19 cellular contexts compared by ENCODE assay signal in genomic region chr19:33325920-33326319, GRCh38. TPM values are rescaled to one million over a fixed set of nuclear protein-coding genes. Genes with fewer than 3 reads are reported as not detected.
DNase-seq lines count a peak whose midpoint lies in the region; ATAC-seq and TF ChIP-seq lines count a peak whose summit lies in the region.
"Had no signal": no experiment of that assay in that cellular context is flagged by ENCODE, and none has a peak within 500 bp of the region (broad histone marks: within the 10 kb centered on the region; RNA-seq: fewer than 3 reads in every experiment).

No MANE protein-coding gene starts in this region.

- DNase-seq in G401 (ENCODE audit: low spot score): peak; percentile 92
- no peak for DNase-seq in RWPE1 (ENCODE audit: low spot score)
- DNase-seq in head of caudate nucleus: peak in 22 of 42 donors; percentile 10 to 75 (median 49)
- peak; percentile 72 to 87 for DNase-seq in psoas muscle
- no peak for DNase-seq in activated naive CD4-positive, alpha-beta T cell treated with anti-CD3 and anti-CD28 coated beads, Interleukin-2, amount 50 U/mL, for 72 hours (ENCODE audit: low spot score in 2 of 2)
- DNase-seq in NCI-H2227 (lab: John Stamatoyannopoulos, UW; ENCODE audit: unreplicated experiment): no peak
- DNase-seq: activated CD4-positive, alpha-beta T cell treated with anti-CD3 and anti-CD28 coated beads, Interleukin-2, amount 10 ng/mL, durations not matched to agents 7 days and 5 days; activated T-cell treated with anti-CD3 and anti-CD28 coated beads, Interleukin-2, amount 50 U/mL, for 24 hours; dermis blood vessel endothelial cell; DMS79; NCI-H187 treated with DMSO at 0.1 percent for 48 hours; stimulated activated CD4-positive, alpha-beta T cell treated with anti-CD3 and anti-CD28 coated beads, Interleukin-12 subunit alpha, Interleukin-12 subunit beta, amount 100 ng/mL, for 4 hours had no signal

- CTCF ChIA-PET in RWPE1 (lab: Yijun Ruan, JAX): no interaction called here

- no peaks in the 10 kb centered on the region for H3K36me3 Mint-ChIP-seq in activated naive CD4-positive, alpha-beta T cell treated with anti-CD3 and anti-CD28 coated beads, Interleukin-2, amount 50 U/mL, for 72 hours

- in situ Hi-C loops in G401 (cut with HindIII; ENCODE audit: low sequenced_read_pairs): no loop called here

- H3K27ac Mint-ChIP-seq in activated naive CD4-positive, alpha-beta T cell treated with anti-CD3 and anti-CD28 coated beads, Interleukin-2, amount 50 U/mL, for 72 hours: no peak overlapping the region
- H3K27ac Mint-ChIP-seq: activated CD4-positive, alpha-beta T cell treated with anti-CD3 and anti-CD28 coated beads, Interleukin-2, amount 10 ng/mL, durations not matched to agents 7 days and 5 days; activated T-cell treated with anti-CD3 and anti-CD28 coated beads, Interleukin-2, amount 50 U/mL, for 24 hours; B cell had no signal

- H3K36me3 ChIP-seq in psoas muscle (ENCODE audit: insufficient read depth in 1 of 2, low read depth in 1 of 2): no peaks in the 10 kb centered on the region
- H3K36me3 ChIP-seq: esophagus muscularis mucosa, HAP-1, neutrophil had no signal

- H3K9me3 ChIP-seq in psoas muscle: peaks cover 6% of the 10 kb centered on the region
- H3K9me3 ChIP-seq: neutrophil had no signal

- peaks cover 0 to 5% (median 0%) of the 10 kb centered on the region in 3 donors for H3K27me3 ChIP-seq in psoas muscle (ENCODE audit: insufficient read depth in 3 of 3, low read length in 2 of 3)
- H3K27me3 ChIP-seq: neutrophil had no signal

- H3K27ac ChIP-seq in RWPE1 (peak overlapping the region; percentile 43), psoas muscle (peak overlapping the region; percentile 75)
- H3K27ac ChIP-seq: esophagus muscularis mucosa, KMS-11, neutrophil had no signal

- no peaks in the 10 kb centered on the region for H3K9me3 Mint-ChIP-seq in activated naive CD4-positive, alpha-beta T cell treated with anti-CD3 and anti-CD28 coated beads, Interleukin-2, amount 50 U/mL, for 72 hours
- H3K9me3 Mint-ChIP-seq: activated CD4-positive, alpha-beta T cell treated with anti-CD3 and anti-CD28 coated beads, Interleukin-2, amount 10 ng/mL, durations not matched to agents 7 days and 5 days; activated T-cell treated with anti-CD3 and anti-CD28 coated beads, Interleukin-2, amount 50 U/mL, for 24 hours had no signal

- POLR2A ChIA-PET in RWPE1 (lab: Yijun Ruan, JAX; ENCODE audit: low non-redundant PET): no interaction called here

- peaks cover 5% of the 10 kb centered on the region for H3K4me1 ChIP-seq in psoas muscle
- H3K4me1 ChIP-seq: esophagus muscularis mucosa, HAP-1 had no signal

- peak; percentile 90 to 97 (median 94) for ATAC-seq in psoas muscle
- ATAC-seq in HG03457 (IDR thresholded peaks at IDR 0.05; ENCODE audit: unreplicated experiment): no peak
- ATAC-seq in GM19397 (IDR thresholded peaks at IDR 0.05; ENCODE audit: unreplicated experiment): no peak
- ATAC-seq in activated naive CD4-positive, alpha-beta T cell treated with anti-CD3 and anti-CD28 coated beads, Interleukin-2, amount 50 U/mL, for 72 hours: no peak

- TF ChIP-seq CTCF in RWPE1 (conservative IDR thresholded peaks at IDR 0.05; ENCODE audit: low read depth): no peak
- TF ChIP-seq CTCF in psoas muscle (IDR thresholded peaks at IDR 0.05): no peak

- intact Hi-C loops in head of caudate nucleus (cut with DNase I) (no loop called here), psoas muscle (cut with DNase I) (loop anchor here in 1 of 2 donors (5.0 kb wide), 1 partner anchor 41 kb away; no protein-coding TSS in a partner anchor)

- 18 to 24% (median 20%) methylated on average over 5 of the region's 5 CpGs for WGBS in psoas muscle, 3 donors

- no peak overlapping the region for H3K4me3 ChIP-seq in psoas muscle
- H3K4me3 ChIP-seq: esophagus muscularis mucosa, HAP-1 had no signal

RNA-seq across cellular contexts. Expression of gene CEBPA, which starts 23.6 kb away (rescaled TPM):
- 9.8 and 10.9 TPM in 2 replicates for total RNA-seq in G401 (2014; rRNA removed; shearing (Covaris generic))
- total RNA-seq in psoas muscle: 10 to 100 TPM in 2 of 4 donors, 1 to 10 TPM in 2; 7.7 to 50.7 (median 11.5) TPM
- 10 to 100 TPM in 1 of 3 donors, 1 to 10 TPM in 2; 5.8 to 27.6 (median 6.8) TPM for polyA plus RNA-seq in psoas muscle
- under 1 TPM in 1 of 2 donors, not detected in 1; 0.49 TPM for total RNA-seq in activated naive CD4-positive, alpha-beta T cell treated with anti-CD3 and anti-CD28 coated beads, Interleukin-2, amount 50 U/mL, for 72 hours

RNA-seq across cellular contexts. Expression of gene CEBPG, which starts 47.6 kb away (rescaled TPM):
- total RNA-seq in G401 (2014; rRNA removed; shearing (Covaris generic)): 8.2 and 22.1 TPM in 2 replicates
- 10 to 100 TPM; 29.9 to 54.5 (median 49.5) TPM for total RNA-seq in psoas muscle
- polyA plus RNA-seq in psoas muscle: 10 to 100 TPM; 47.0 to 95.7 (median 60.3) TPM
- total RNA-seq in activated naive CD4-positive, alpha-beta T cell treated with anti-CD3 and anti-CD28 coated beads, Interleukin-2, amount 50 U/mL, for 72 hours: 10 to 100 TPM; 20.3 to 28.8 TPM

Comparison
In these comparisons a context has a peak if more than half of its experiments do, and no peak if none do; other contexts are left out.
1. DNase-seq: peak in G401 (single experiment), head of caudate nucleus (22 of 42) and psoas muscle (2 of 2); none in RWPE1 (single experiment), activated naive CD4-positive, alpha-beta T cell treated with anti-CD3 and anti-CD28 coated beads, Interleukin-2, amount 50 U/mL, for 72 hours (0 of 2) and NCI-H2227 (single experiment).
2. ATAC-seq: peak in psoas muscle (4 of 4); none in HG03457 (single experiment), GM19397 (single experiment) and activated naive CD4-positive, alpha-beta T cell treated with anti-CD3 and anti-CD28 coated beads, Interleukin-2, amount 50 U/mL, for 72 hours (0 of 2).